ENCODE assay signal across 1 cellular context in the genomic region with DNA sequence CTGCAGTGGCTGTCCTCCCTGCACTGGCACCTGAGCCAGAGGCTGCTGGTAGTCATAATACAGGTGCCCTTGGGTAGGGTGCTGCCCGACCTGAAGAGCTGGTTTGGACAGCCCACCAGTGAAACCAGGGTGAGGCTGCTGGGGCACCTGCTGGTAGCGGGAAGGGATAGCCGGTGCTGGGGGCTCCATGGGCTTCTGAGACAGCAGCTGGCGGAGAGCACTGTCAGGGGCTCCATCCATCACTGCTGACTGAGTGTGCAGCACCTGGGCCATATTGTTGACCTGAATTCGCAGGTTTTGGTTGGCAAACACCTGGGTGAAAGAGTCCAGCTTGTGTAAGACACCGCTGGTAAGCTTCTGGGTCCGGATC.
TF ChIP-seq lines count a peak whose summit lies in the region.

No MANE protein-coding gene starts in this region.

TF ChIP-seq in HepG2, 621 proteins besides CTCF, POLR2A, EP300 and RAD21:
- TF ChIP-seq ZBTB1 (CRISPR knock-in tag; IDR thresholded peaks at IDR 0.05; ENCODE audit: borderline replicate concordance), result no peak
- TF ChIP-seq, protein P1, sequence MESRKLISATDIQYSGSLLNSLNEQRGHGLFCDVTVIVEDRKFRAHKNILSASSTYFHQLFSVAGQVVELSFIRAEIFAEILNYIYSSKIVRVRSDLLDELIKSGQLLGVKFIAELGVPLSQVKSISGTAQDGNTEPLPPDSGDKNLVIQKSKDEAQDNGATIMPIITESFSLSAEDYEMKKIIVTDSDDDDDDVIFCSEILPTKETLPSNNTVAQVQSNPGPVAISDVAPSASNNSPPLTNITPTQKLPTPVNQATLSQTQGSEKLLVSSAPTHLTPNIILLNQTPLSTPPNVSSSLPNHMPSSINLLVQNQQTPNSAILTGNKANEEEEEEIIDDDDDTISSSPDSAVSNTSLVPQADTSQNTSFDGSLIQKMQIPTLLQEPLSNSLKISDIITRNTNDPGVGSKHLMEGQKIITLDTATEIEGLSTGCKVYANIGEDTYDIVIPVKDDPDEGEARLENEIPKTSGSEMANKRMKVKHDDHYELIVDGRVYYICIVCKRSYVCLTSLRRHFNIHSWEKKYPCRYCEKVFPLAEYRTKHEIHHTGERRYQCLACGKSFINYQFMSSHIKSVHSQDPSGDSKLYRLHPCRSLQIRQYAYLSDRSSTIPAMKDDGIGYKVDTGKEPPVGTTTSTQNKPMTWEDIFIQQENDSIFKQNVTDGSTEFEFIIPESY (CRISPR knock-in tag; IDR thresholded peaks at IDR 0.05), result peak; percentile 89
- no peak for TF ChIP-seq ZNF160 (CRISPR knock-in tag; IDR thresholded peaks at IDR 0.05)
- TF ChIP-seq ZBTB8A (CRISPR knock-in tag; IDR thresholded peaks at IDR 0.05; ENCODE audit: borderline replicate concordance, low read depth), result no peak
- TF ChIP-seq, protein P2, sequence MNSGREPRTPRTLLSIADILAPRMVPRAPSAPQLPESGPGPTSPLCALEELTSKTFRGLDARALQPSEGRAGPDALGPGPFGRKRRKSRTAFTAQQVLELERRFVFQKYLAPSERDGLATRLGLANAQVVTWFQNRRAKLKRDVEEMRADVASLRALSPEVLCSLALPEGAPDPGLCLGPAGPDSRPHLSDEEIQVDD (CRISPR knock-in tag; IDR thresholded peaks at IDR 0.05; ENCODE audit: borderline replicate concordance), result no peak
